Comparison of ENCODE assay signal across 14 cellular contexts in genomic region chr4:169345207-169345788, GRCh38.
DNase-seq lines count a peak whose midpoint lies in the region; ATAC-seq, FAIRE-seq and TF ChIP-seq lines count a peak whose summit lies in the region.
"Had no signal": no experiment of that assay in that cellular context is flagged by ENCODE, and none has a peak within 500 bp of the region (broad histone marks: within the 10 kb centered on the region; RNA-seq: fewer than 3 reads in every experiment).

No MANE protein-coding gene starts in this region.

- WGBS in mesendoderm (ENCODE audit: extremely low coverage, insufficient coverage, low lambda C conversion rate) = no CpG with 5 or more reads among the region's 4 CpGs

- no peaks in the 10 kb centered on the region for H3K36me3 ChIP-seq in MG63
- no peaks in the 10 kb centered on the region for H3K36me3 ChIP-seq in mesendoderm (ENCODE audit: control insufficient read depth, insufficient read depth, low read length)
- H3K36me3 ChIP-seq: heart right ventricle, tibial artery had no signal

- DNase-seq in D721Med (ENCODE audit: insufficient read length, low spot score) (no peak), MG63 (peak; percentile 62), dorsolateral prefrontal cortex (peak in 8 of 10 donors; percentile 38 to 77 (median 54)), mesendoderm (no peak), NCI-H2227 treated with DMSO at 0.1 percent for 48 hours (lab: John Stamatoyannopoulos, UW) (no peak), type B pancreatic cell (ENCODE audit: extremely low spot score, unreplicated experiment) (no peak), posterior vena cava (ENCODE audit: low spot score) (no peak)
- DNase-seq: Calu3; heart right ventricle; Right ventricle myocardium superior; stimulated activated CD4-positive, alpha-beta T cell treated with anti-CD3 and anti-CD28 coated beads, Interleukin-4, amount 100 ng/mL, for 4 hours; tibial artery had no signal

- peaks cover 8% of the 10 kb centered on the region for H3K27me3 Mint-ChIP-seq in type B pancreatic cell

- no peak overlapping the region for H3K27ac Mint-ChIP-seq in type B pancreatic cell

- H3K9me3 Mint-ChIP-seq in type B pancreatic cell = no peaks in the 10 kb centered on the region

- H3K4me3 Mint-ChIP-seq in type B pancreatic cell = no peak overlapping the region
- H3K4me3 Mint-ChIP-seq: neural crest cell had no signal

- no peak overlapping the region for H3K18ac ChIP-seq in mesendoderm (ENCODE audit: low read length)

- H3K79me2 ChIP-seq in mesendoderm (ENCODE audit: control insufficient read depth, insufficient read depth, low read length) = no peaks in the 10 kb centered on the region

- H2BK15ac ChIP-seq in mesendoderm (replicated peaks; ENCODE audit: low read depth) = no peak overlapping the region

- peak overlapping the region; percentile 68 for H3K56ac ChIP-seq in mesendoderm (ENCODE audit: low read length)

- no peak overlapping the region for H4K5ac ChIP-seq in mesendoderm (ENCODE audit: low read length)

- H3K27ac ChIP-seq in dorsolateral prefrontal cortex = peak overlapping the region in 58 of 59 donors; percentile 33 to 98 (median 86)
- H3K27ac ChIP-seq in mesendoderm (ENCODE audit: low read depth, low read length) = no peak overlapping the region
- H3K27ac ChIP-seq: heart right ventricle, tibial artery had no signal

- no peak overlapping the region for H3K4me2 ChIP-seq in mesendoderm (ENCODE audit: low read length)

- H2BK5ac ChIP-seq in mesendoderm (ENCODE audit: low read length) = no peak overlapping the region

- H3K9me3 ChIP-seq in MG63 = no peaks in the 10 kb centered on the region
- H3K9me3 ChIP-seq: heart right ventricle, tibial artery had no signal

- FAIRE-seq in D721Med (lab: Jason Lieb, UNC) = peak; percentile 84

- H3K27me3 ChIP-seq in MG63 (no peaks in the 10 kb centered on the region), dorsolateral prefrontal cortex (no peaks in the 10 kb centered on the region), mesendoderm (ENCODE audit: insufficient read depth, low read length, poor library complexity) (no peaks in the 10 kb centered on the region)
- H3K27me3 ChIP-seq: heart right ventricle, tibial artery had no signal

- intact Hi-C loops in dorsolateral prefrontal cortex (cut with DNase I) (loop anchor here in 1 of 2 donors (5.0 kb wide), 1 partner anchor 73 kb away; the partner anchor contains the start of gene SH3RF1), posterior vena cava (cut with DNase I) (no loop called here)

- ATAC-seq in GM18502 (IDR thresholded peaks at IDR 0.05; ENCODE audit: poor library complexity, unreplicated experiment) = no peak

- TF ChIP-seq CTCF in D721Med (IDR thresholded peaks at IDR 0.05; ENCODE audit: insufficient read depth, missing control alignments) (no peak), dorsolateral prefrontal cortex (IDR thresholded peaks at IDR 0.05 in 54 of 56, conservative IDR thresholded peaks at IDR 0.05 in 2 of 56; ENCODE audit: low read depth in 1 of 56, partially characterized antibody in 56 of 56) (peak in 3 of 56 donors; percentile 9 to 29 (median 12)), type B pancreatic cell (conservative IDR thresholded peaks at IDR 0.05) (no peak)

- H3K23ac ChIP-seq in mesendoderm (ENCODE audit: low read length) = no peak overlapping the region

- peaks cover 3% of the 10 kb centered on the region for H3K4me1 Mint-ChIP-seq in type B pancreatic cell (ENCODE audit: unreplicated experiment)

- no peaks in the 10 kb centered on the region for H3K36me3 Mint-ChIP-seq in type B pancreatic cell

- H3K4ac ChIP-seq in mesendoderm (ENCODE audit: low read depth, low read length) = no peak overlapping the region

- H3K4me3 ChIP-seq in MG63 (no peak overlapping the region), dorsolateral prefrontal cortex (peak overlapping the region in 18 of 59 donors; percentile 1 to 48 (median 15)), mesendoderm (ENCODE audit: low read length) (no peak overlapping the region)
- H3K4me3 ChIP-seq: heart right ventricle, tibial artery had no signal

- no peak overlapping the region for H2AK5ac ChIP-seq in mesendoderm (ENCODE audit: low read length)

- H2BK120ac ChIP-seq in mesendoderm (ENCODE audit: low read depth, low read length) = no peak overlapping the region

- H3K9ac ChIP-seq in mesendoderm (ENCODE audit: low read length) = no peak overlapping the region

- H4K8ac ChIP-seq in mesendoderm (ENCODE audit: low read depth, low read length) = no peak overlapping the region

- H3K79me1 ChIP-seq in mesendoderm (ENCODE audit: low read length) = no peaks in the 10 kb centered on the region

- H3K4me1 ChIP-seq in mesendoderm (ENCODE audit: control insufficient read depth, low read depth, low read length) = no peaks in the 10 kb centered on the region
- H3K4me1 ChIP-seq: heart right ventricle, tibial artery had no signal

Comparison
In these comparisons a context has a peak if more than half of its experiments do, and no peak if none do; other contexts are left out.
1. DNase-seq: peak in MG63 (single experiment) and dorsolateral prefrontal cortex (8 of 10); none in D721Med (single experiment), mesendoderm (single experiment), NCI-H2227 treated with DMSO at 0.1 percent for 48 hours (single experiment), type B pancreatic cell (single experiment) and posterior vena cava (single experiment).